ENCODE assay signal across 13 cellular contexts in genomic region chr17:38889745-38890409, GRCh38. TPM values are rescaled to one million over a fixed set of nuclear protein-coding genes. Genes with fewer than 3 reads are reported as not detected.
DNase-seq lines count a peak whose midpoint lies in the region; ATAC-seq and TF ChIP-seq lines count a peak whose summit lies in the region.
"Had no signal": no experiment of that assay in that cellular context is flagged by ENCODE, and none has a peak within 500 bp of the region (broad histone marks: within the 10 kb centered on the region; RNA-seq: fewer than 3 reads in every experiment).

No MANE protein-coding gene starts in this region.

- ATAC-seq in activated naive CD8-positive, alpha-beta T cell treated with anti-CD3 and anti-CD28 coated beads, Interleukin-2, amount 50 U/mL, for 24 hours = no peak

- peaks cover 99% of the 10 kb centered on the region for H3K79me2 ChIP-seq in osteoblast (ENCODE audit: insufficient read depth, low read length)

- peak overlapping the region; percentile 50 for H3K27ac ChIP-seq in CD4-positive, alpha-beta memory T cell (ENCODE audit: low read depth, low read length)
- H3K27ac ChIP-seq in HL-60 (replicated peaks) (peak overlapping the region; percentile 70), osteoblast (ENCODE audit: low read depth, low read length) (peak overlapping the region; percentile 23)
- H3K27ac ChIP-seq: SJSA1, VCaP had no signal

- H3K9me3 Mint-ChIP-seq in CD4-positive, alpha-beta memory T cell = no peaks in the 10 kb centered on the region
- no peaks in the 10 kb centered on the region for H3K9me3 Mint-ChIP-seq in activated naive CD8-positive, alpha-beta T cell treated with anti-CD3 and anti-CD28 coated beads, Interleukin-2, amount 50 U/mL, for 24 hours

- peak overlapping the region in 1 of 2 donors; percentile 17 for H3K4me3 ChIP-seq in CD4-positive, alpha-beta memory T cell (ENCODE audit: low read length in 2 of 2)
- H3K4me3 ChIP-seq in HL-60 (replicated peaks; ENCODE audit: insufficient read depth, low read length) (no peak overlapping the region), osteoblast (ENCODE audit: insufficient read depth, low read length) (no peak overlapping the region)
- H3K4me3 ChIP-seq: SJSA1 had no signal

- CTCF ChIA-PET in CD4-positive, alpha-beta memory T cell (lab: Charles Lee; ENCODE audit: partially characterized antibody) = interaction anchor here (1.7 kb wide), 1 partner anchor 16 kb away, joined by 5 read pairs; no protein-coding TSS in a partner anchor

- DNase-seq in CD4-positive, alpha-beta memory T cell = no peak
- DNase-seq in HL-60 (ENCODE audit: low read depth in 1 of 2, low spot score in 1 of 2) = no peak
- DNase-seq in activated naive CD8-positive, alpha-beta T cell treated with anti-CD3 and anti-CD28 coated beads, Interleukin-2, amount 50 U/mL, for 24 hours = no peak
- peak; percentile 50 for DNase-seq in osteoblast (ENCODE audit: insufficient read length, low spot score, missing footprints)
- no peak for DNase-seq in GM19240 (ENCODE audit: insufficient read length, low spot score)
- DNase-seq in SIG-M5 (lab: John Stamatoyannopoulos, UW) = no peak
- no peak for DNase-seq in GDM1 (lab: John Stamatoyannopoulos, UW)
- DNase-seq: COR-L47; H7; stimulated activated CD4-positive, alpha-beta T cell treated with anti-CD3 and anti-CD28 coated beads, Interleukin-4, amount 100 ng/mL, for 24 hours; stimulated activated naive CD4-positive, alpha-beta T cell treated with Interleukin-2 at 50 U/mL for 16 hours had no signal

- peaks cover 96% of the 10 kb centered on the region for H3K4me1 ChIP-seq in CD4-positive, alpha-beta memory T cell (ENCODE audit: insufficient read depth, low read length)
- H3K4me1 ChIP-seq in osteoblast (ENCODE audit: insufficient read depth, low read length) = peaks cover 14% of the 10 kb centered on the region
- H3K4me1 ChIP-seq: SJSA1 had no signal

- H3K27ac Mint-ChIP-seq in CD4-positive, alpha-beta memory T cell = peak overlapping the region; percentile 84 to 95 (median 91)
- H3K27ac Mint-ChIP-seq in activated naive CD8-positive, alpha-beta T cell treated with anti-CD3 and anti-CD28 coated beads, Interleukin-2, amount 50 U/mL, for 24 hours = peak overlapping the region; percentile 80

- no peaks in the 10 kb centered on the region for H3K27me3 Mint-ChIP-seq in CD4-positive, alpha-beta memory T cell
- no peaks in the 10 kb centered on the region for H3K27me3 Mint-ChIP-seq in activated naive CD8-positive, alpha-beta T cell treated with anti-CD3 and anti-CD28 coated beads, Interleukin-2, amount 50 U/mL, for 24 hours

- no peak overlapping the region for H2AFZ ChIP-seq in osteoblast (ENCODE audit: low read length)

- no peak overlapping the region for H3K4me2 ChIP-seq in osteoblast (ENCODE audit: insufficient read depth, low read length)

- no peaks in the 10 kb centered on the region for H3K9me3 ChIP-seq in CD4-positive, alpha-beta memory T cell (ENCODE audit: control insufficient read depth in 1 of 2, low read length in 2 of 2)
- no peaks in the 10 kb centered on the region for H3K9me3 ChIP-seq in osteoblast (ENCODE audit: low read depth, low read length)
- H3K9me3 ChIP-seq: SJSA1 had no signal

- H4K20me1 ChIP-seq in osteoblast (ENCODE audit: insufficient read depth, low read length) = peaks cover 90% of the 10 kb centered on the region

- intact Hi-C loops in CD4-positive, alpha-beta memory T cell (cut with micrococcal nuclease) = loop anchor here (2.0 kb wide), 1 partner anchor 19 kb away; the partner anchor contains the start of gene LASP1

- peaks cover 23 to 54% of the 10 kb centered on the region in 2 donors for H3K36me3 Mint-ChIP-seq in CD4-positive, alpha-beta memory T cell
- H3K36me3 Mint-ChIP-seq in activated naive CD8-positive, alpha-beta T cell treated with anti-CD3 and anti-CD28 coated beads, Interleukin-2, amount 50 U/mL, for 24 hours (ENCODE audit: low read depth) = peaks cover 22% of the 10 kb centered on the region

- peaks cover 56 to 93% (median 78%) of the 10 kb centered on the region in 4 donors for H3K4me1 Mint-ChIP-seq in CD4-positive, alpha-beta memory T cell
- peaks cover 90% of the 10 kb centered on the region for H3K4me1 Mint-ChIP-seq in activated naive CD8-positive, alpha-beta T cell treated with anti-CD3 and anti-CD28 coated beads, Interleukin-2, amount 50 U/mL, for 24 hours

- H3K36me3 ChIP-seq in CD4-positive, alpha-beta memory T cell (ENCODE audit: insufficient read depth, low read length) = peaks cover 34% of the 10 kb centered on the region
- peaks cover 82% of the 10 kb centered on the region for H3K36me3 ChIP-seq in osteoblast (ENCODE audit: insufficient read depth, low read length)

- no peak for TF ChIP-seq CTCF in HL-60 (IDR thresholded peaks at IDR 0.05; ENCODE audit: insufficient read depth, low read length)
- no peak for TF ChIP-seq CTCF in osteoblast (IDR thresholded peaks at IDR 0.05; ENCODE audit: extremely low read depth, low read depth, low read length)

- H3K4me3 Mint-ChIP-seq in CD4-positive, alpha-beta memory T cell = peak overlapping the region in 7 of 8 donors; percentile 55 to 76 (median 69)
- H3K4me3 Mint-ChIP-seq in activated naive CD8-positive, alpha-beta T cell treated with anti-CD3 and anti-CD28 coated beads, Interleukin-2, amount 50 U/mL, for 24 hours = peak overlapping the region; percentile 24

- POLR2A ChIA-PET in CD4-positive, alpha-beta memory T cell (lab: Charles Lee; ENCODE audit: partially characterized antibody) = interaction anchor here (1.5 to 7.0 kb wide), 5 partner anchors 9 to 36 kb away, joined by 4 to 63 read pairs (median 8); partner anchors contain the start of genes LASP1 and RPL23

- no peaks in the 10 kb centered on the region for H3K27me3 ChIP-seq in CD4-positive, alpha-beta memory T cell (ENCODE audit: insufficient read depth, low read length)
- no peaks in the 10 kb centered on the region for H3K27me3 ChIP-seq in HL-60 (ENCODE audit: insufficient read depth, poor library complexity, severe bottlenecking)
- no peaks in the 10 kb centered on the region for H3K27me3 ChIP-seq in osteoblast (ENCODE audit: insufficient read depth, low read length)
- H3K27me3 ChIP-seq: SJSA1 had no signal

RNA-seq across cellular contexts. Expression of gene LASP1, which starts 20.0 kb away (rescaled TPM):
- 100 to 1,000 TPM; 120 to 122 TPM for total RNA-seq in CD4-positive, alpha-beta memory T cell
- 10 to 100 TPM; 32.1 to 65.3 TPM for polyA plus RNA-seq in CD4-positive, alpha-beta memory T cell
- 215 and 228 TPM in 2 replicates for total RNA-seq in osteoblast

RNA-seq across cellular contexts. Expression of gene RPL23, which starts 36.4 kb away (rescaled TPM):
- total RNA-seq in CD4-positive, alpha-beta memory T cell = 1,000 to 10,000 TPM; 1,511 to 1,572 TPM
- 1,000 to 10,000 TPM in 1 of 2 donors, 100 to 1,000 TPM in 1; 728 to 1,314 TPM for polyA plus RNA-seq in CD4-positive, alpha-beta memory T cell
- 821 and 1,095 TPM in 2 replicates for total RNA-seq in osteoblast
